1 cellular context compared by ENCODE assay signal in genomic region chr17:42553161-42553818, GRCh38.
TF ChIP-seq lines count a peak whose summit lies in the region.

No MANE protein-coding gene starts in this region.

TF ChIP-seq in K562, 482 proteins besides CTCF, POLR2A, EP300 and RAD21 (continued from another document and continues in another):
- TF ChIP-seq CTCFL (IDR thresholded peaks at IDR 0.05; ENCODE audit: borderline replicate concordance, insufficient read depth, low read depth, low read length, poor library complexity, severe bottlenecking) (peak; percentile 40), ZNF592 (IDR thresholded peaks at IDR 0.05) (peak; percentile 67), NELFE (IDR thresholded peaks at IDR 0.05; ENCODE audit: insufficient read depth, insufficient read length) (no peak), FOXK2 (conservative IDR thresholded peaks at IDR 0.05 in 1 of 2, IDR thresholded peaks at IDR 0.05 in 1 of 2; ENCODE audit: low read depth in 2 of 2) (peak; percentile 21 to 55; a peak in 1 of 4 replicates), MXI1 (IDR thresholded peaks at IDR 0.05; ENCODE audit: low read depth, low read length) (0 out of 2 replicates have a peak, but pooled peaks have one; percentile 22), HEY1 (CRISPR knock-in tag; IDR thresholded peaks at IDR 0.05; ENCODE audit: borderline replicate concordance) (no peak), PML (IDR thresholded peaks at IDR 0.05; ENCODE audit: low read length) (no peak), L3MBTL2 (IDR thresholded peaks at IDR 0.05) (peak; percentile 68; the same call in 1 of the 2 replicates), MLLT1 (IDR thresholded peaks at IDR 0.05) (0 out of 4 replicates have a peak, but pooled peaks have one; percentile 17 to 52), SMAD4 (CRISPR knock-in tag; conservative IDR thresholded peaks at IDR 0.05) (peak; percentile 74), TCF7L2 (IDR thresholded peaks at IDR 0.05; ENCODE audit: low read depth, low read length) (no peak), DIDO1 (tag; IDR thresholded peaks at IDR 0.05; ENCODE audit: low read depth) (no peak), ZFX (CRISPR knock-in tag; IDR thresholded peaks at IDR 0.05) (peak; percentile 89), ATF3 (IDR thresholded peaks at IDR 0.05) (no peak), ATF3 (CRISPR knock-in tag; conservative IDR thresholded peaks at IDR 0.05) (no peak; the same call in 1 of the 2 replicates), ZNF146 (CRISPR knock-in tag; IDR thresholded peaks at IDR 0.05; ENCODE audit: unreplicated experiment) (no peak), ZNF384 (IDR thresholded peaks at IDR 0.05; ENCODE audit: low read depth, low read length) (0 out of 2 replicates have a peak, but pooled peaks have one; percentile 14), CREB1 (IDR thresholded peaks at IDR 0.05) (peak; percentile 68), CREB1 (CRISPR knock-in tag; IDR thresholded peaks at IDR 0.05) (peak; percentile 67; the same call in 1 of the 2 replicates), TEAD1 (CRISPR knock-in tag; IDR thresholded peaks at IDR 0.05) (0 out of 4 replicates have a peak, but pooled peaks of 1 of the 2 experiments have one; percentile 65), E2F6 (IDR thresholded peaks at IDR 0.05; ENCODE audit: borderline replicate concordance in 1 of 2, extremely low read depth in 1 of 2, insufficient read depth in 1 of 2, insufficient read length in 1 of 2, low read depth in 1 of 2, low read length in 1 of 2, poor library complexity in 1 of 2, severe bottlenecking in 1 of 2) (peak in 1 of 2 experiments; percentile 67), CBFA2T3 (IDR thresholded peaks at IDR 0.05) (no peak; the same call in 1 of the 2 replicates), CBX2 (IDR thresholded peaks at IDR 0.05; ENCODE audit: insufficient read depth, low read length, poor library complexity, severe bottlenecking) (no peak), NCOA1 (IDR thresholded peaks at IDR 0.05; ENCODE audit: low read depth) (no peak; the same call in 1 of the 2 replicates), ZC3H8 (IDR thresholded peaks at IDR 0.05) (no peak), MIER1 (IDR thresholded peaks at IDR 0.05; ENCODE audit: low read depth) (no peak), MCM3 (IDR thresholded peaks at IDR 0.05) (no peak), TRIM24 (IDR thresholded peaks at IDR 0.05) (0 out of 4 replicates have a peak, but pooled peaks of 1 of the 2 experiments have one; percentile 25), TAF7 (tag; IDR thresholded peaks at IDR 0.05) (no peak), ID3 (CRISPR knock-in tag; IDR thresholded peaks at IDR 0.05) (no peak), ID3 (tag; IDR thresholded peaks at IDR 0.05) (no peak), NFYB (IDR thresholded peaks at IDR 0.05; ENCODE audit: extremely low read depth, insufficient read length) (no peak), SRSF3 (IDR thresholded peaks at IDR 0.05; ENCODE audit: insufficient read depth, low read length) (no peak), ZNF121 (CRISPR knock-in tag; conservative IDR thresholded peaks at IDR 0.05) (no peak), NFE2L1 (tag; IDR thresholded peaks at IDR 0.05; ENCODE audit: borderline replicate concordance, low read depth) (no peak), ZBED1 (IDR thresholded peaks at IDR 0.05) (no peak), GATAD2A (IDR thresholded peaks at IDR 0.05) (no peak), ARID3A (IDR thresholded peaks at IDR 0.05; ENCODE audit: borderline replicate concordance, low read depth, low read length) (no peak), HSF4 (CRISPR knock-in tag; IDR thresholded peaks at IDR 0.05; ENCODE audit: borderline replicate concordance) (no peak), ZNF277 (CRISPR knock-in tag; IDR thresholded peaks at IDR 0.05; ENCODE audit: borderline replicate concordance) (no peak), PHF20 (IDR thresholded peaks at IDR 0.05; ENCODE audit: partially characterized antibody) (peak; percentile 65), CHD2 (IDR thresholded peaks at IDR 0.05; ENCODE audit: low read depth, low read length) (no peak), RCOR1 (IDR thresholded peaks at IDR 0.05; ENCODE audit: borderline replicate concordance in 1 of 2, low read depth in 2 of 2, low read length in 2 of 2) (peak in 1 of 2 experiments; percentile 81; a peak in 2 of 4 replicates), ZNF717 (CRISPR knock-in tag; IDR thresholded peaks at IDR 0.05) (no peak), TOE1 (IDR thresholded peaks at IDR 0.05; ENCODE audit: borderline replicate concordance) (peak; percentile 65), TOE1 (CRISPR knock-in tag; IDR thresholded peaks at IDR 0.05; ENCODE audit: borderline replicate concordance, low read depth) (no peak), PRPF4 (IDR thresholded peaks at IDR 0.05; ENCODE audit: insufficient read depth, low read depth, low read length, poor library complexity, severe bottlenecking) (no peak), ZNF780A (CRISPR knock-in tag; IDR thresholded peaks at IDR 0.05) (no peak), ZNF347 (CRISPR knock-in tag; IDR thresholded peaks at IDR 0.05; ENCODE audit: low read depth) (no peak), MAZ (CRISPR knock-in tag; conservative IDR thresholded peaks at IDR 0.05 in 1 of 2, IDR thresholded peaks at IDR 0.05 in 1 of 2) (0 out of 4 replicates have a peak, but pooled peaks have one; percentile 23 to 35), MEIS2 (IDR thresholded peaks at IDR 0.05; ENCODE audit: partially characterized antibody) (peak; percentile 78), HMGXB4 (CRISPR knock-in tag; IDR thresholded peaks at IDR 0.05) (no peak), CBFA2T2 (conservative IDR thresholded peaks at IDR 0.05) (no peak), CGGBP1 (CRISPR knock-in tag; IDR thresholded peaks at IDR 0.05) (no peak), HDGF (IDR thresholded peaks at IDR 0.05) (peak; percentile 77; the same call in 1 of the 2 replicates), HMGN3 (IDR thresholded peaks at IDR 0.05; ENCODE audit: borderline replicate concordance, extremely low read depth, insufficient read length, low read depth, low read length) (no peak), NCOA6 (IDR thresholded peaks at IDR 0.05) (no peak)
